Comparison of ENCODE assay signal across 1 cellular context in genomic region chr6:28542440-28543293, GRCh38.
TF ChIP-seq lines count a peak whose summit lies in the region.

No MANE protein-coding gene starts in this region.

TF ChIP-seq in WTC11, 78 proteins besides CTCF, POLR2A, EP300 and RAD21 (continued from another document and continues in another):
- TF ChIP-seq E2F4 (CRISPR knock-in tag; IDR thresholded peaks at IDR 0.05; ENCODE audit: borderline replicate concordance, low read depth) (no peak), IRF1 (CRISPR knock-in tag; IDR thresholded peaks at IDR 0.05) (0 out of 2 replicates have a peak, but pooled peaks have one; percentile 27), ZNF138 (CRISPR knock-in tag; conservative IDR thresholded peaks at IDR 0.05) (no peak), GABPB1 (CRISPR knock-in tag; IDR thresholded peaks at IDR 0.05) (peak; percentile 66; the same call in 1 of the 2 replicates), PREB (CRISPR knock-in tag; IDR thresholded peaks at IDR 0.05; ENCODE audit: borderline replicate concordance) (no peak), MAX (CRISPR knock-in tag; IDR thresholded peaks at IDR 0.05) (peak; percentile 56; the same call in 1 of the 2 replicates), HMGA2 (CRISPR knock-in tag; IDR thresholded peaks at IDR 0.05) (no peak), NFATC4 (CRISPR knock-in tag; IDR thresholded peaks at IDR 0.05) (no peak), AR (CRISPR knock-in tag; IDR thresholded peaks at IDR 0.05) (no peak), MYBL2 (CRISPR knock-in tag; IDR thresholded peaks at IDR 0.05) (0 out of 2 replicates have a peak, but pooled peaks have one; percentile 73), SMAD4 (CRISPR knock-in tag; IDR thresholded peaks at IDR 0.05) (no peak), ZNF532 (CRISPR knock-in tag; IDR thresholded peaks at IDR 0.05; ENCODE audit: borderline replicate concordance) (no peak), E2F5 (CRISPR knock-in tag; IDR thresholded peaks at IDR 0.05) (no peak), ZNF219 (CRISPR knock-in tag; IDR thresholded peaks at IDR 0.05; ENCODE audit: borderline replicate concordance) (0 out of 2 replicates have a peak, but pooled peaks have one; percentile 43), ZNF263 (CRISPR knock-in tag; IDR thresholded peaks at IDR 0.05; ENCODE audit: low read depth) (no peak), CREM (CRISPR knock-in tag; IDR thresholded peaks at IDR 0.05) (0 out of 2 replicates have a peak, but pooled peaks have one; percentile 37), USF1 (CRISPR knock-in tag; IDR thresholded peaks at IDR 0.05) (no peak; the same call in 1 of the 2 replicates), MLX (CRISPR knock-in tag; IDR thresholded peaks at IDR 0.05) (no peak), STAT6 (CRISPR knock-in tag; conservative IDR thresholded peaks at IDR 0.05; ENCODE audit: low read depth) (no peak), ZNF671 (CRISPR knock-in tag; IDR thresholded peaks at IDR 0.05) (no peak), EMX1 (CRISPR knock-in tag; IDR thresholded peaks at IDR 0.05) (no peak), ARID4B (CRISPR knock-in tag; IDR thresholded peaks at IDR 0.05; ENCODE audit: borderline replicate concordance) (no peak), NFYB (CRISPR knock-in tag; conservative IDR thresholded peaks at IDR 0.05; ENCODE audit: low read depth) (no peak), ATF6 (CRISPR knock-in tag; IDR thresholded peaks at IDR 0.05) (no peak), GRHL2 (CRISPR knock-in tag; IDR thresholded peaks at IDR 0.05; ENCODE audit: insufficient replicate concordance, severe bottlenecking) (no peak), NFE2L1 (CRISPR knock-in tag; IDR thresholded peaks at IDR 0.05) (no peak), GTF2I (CRISPR knock-in tag; conservative IDR thresholded peaks at IDR 0.05) (peak; percentile 75; the same call in 1 of the 2 replicates), IRF2 (CRISPR knock-in tag; IDR thresholded peaks at IDR 0.05; ENCODE audit: borderline replicate concordance, low read depth) (no peak), TEAD1 (CRISPR knock-in tag; IDR thresholded peaks at IDR 0.05) (peak; percentile 81), ATF1 (CRISPR knock-in tag; IDR thresholded peaks at IDR 0.05) (no peak), ZNF121 (CRISPR knock-in tag; IDR thresholded peaks at IDR 0.05) (no peak), CREB1 (CRISPR knock-in tag; IDR thresholded peaks at IDR 0.05) (no peak), SMAD3 (CRISPR knock-in tag; IDR thresholded peaks at IDR 0.05; ENCODE audit: borderline replicate concordance) (no peak), FOXP1 (CRISPR knock-in tag; IDR thresholded peaks at IDR 0.05; ENCODE audit: borderline replicate concordance) (0 out of 2 replicates have a peak, but pooled peaks have one; percentile 25)
